In the genomic region with DNA sequence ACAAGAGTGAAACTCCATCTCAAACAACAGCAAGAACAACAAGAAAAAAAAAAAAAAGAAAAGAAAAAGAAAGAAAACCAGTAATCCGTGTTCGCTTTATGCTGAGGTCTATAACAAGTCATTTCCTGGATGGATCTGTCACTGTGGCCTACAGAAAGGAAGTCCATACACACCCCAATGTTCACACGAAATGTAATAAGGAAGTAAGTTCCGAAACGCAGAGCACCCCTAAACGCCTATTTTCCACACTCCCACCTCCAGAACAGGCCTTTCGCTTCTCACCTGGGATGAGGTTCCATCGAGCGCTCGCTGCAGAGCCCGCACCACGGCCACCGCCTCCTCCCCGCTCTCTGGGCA, we compare ENCODE assay signal across 6 cellular contexts. TPM values are rescaled to one million over a fixed set of nuclear protein-coding genes. Genes with fewer than 3 reads are reported as not detected.
DNase-seq lines count a peak whose midpoint lies in the region; ATAC-seq and TF ChIP-seq lines count a peak whose summit lies in the region.

No MANE protein-coding gene starts in this region.

- intact Hi-C loops in CD14-positive monocyte (cut with micrococcal nuclease), result loop anchor here in 1 of 2 donors (2.0 kb wide), 1 partner anchor 27 kb away; a partner anchor contains a TSS

- H3K4me3 Mint-ChIP-seq in CD14-positive monocyte, result peak overlapping the region; percentile 99 to 100
- peak overlapping the region; percentile 97 to 100 (median 98) for H3K4me3 Mint-ChIP-seq in brain
- peak overlapping the region; percentile 98 for H3K4me3 Mint-ChIP-seq in nephron progenitor cell

- TF ChIP-seq CTCF in CD14-positive monocyte (IDR thresholded peaks at IDR 0.05) (no peak), brain (conservative IDR thresholded peaks at IDR 0.05) (no peak), nephron progenitor cell (IDR thresholded peaks at IDR 0.05) (no peak)

- H3K27me3 Mint-ChIP-seq in CD14-positive monocyte (ENCODE audit: low read depth in 3 of 3) (no peaks in the 10 kb centered on the region), brain (peaks cover 15% of the 10 kb centered on the region), nephron progenitor cell (ENCODE audit: low read depth, poor library complexity) (no peaks in the 10 kb centered on the region)

- no peak for DNase-seq in CD14-positive monocyte (ENCODE audit: low spot score)
- DNase-seq in nephron progenitor cell, result no peak
- no peak for DNase-seq in globus pallidus (ENCODE audit: low spot score)
- DNase-seq in NK-92 treated with Interleukin-12 subunit alpha and Interleukin-12 subunit beta, amount 100 ng/mL, for 24 hours (lab: John Stamatoyannopoulos, UW), result no peak

- peaks cover 24 to 38% of the 10 kb centered on the region in 2 donors for H3K36me3 Mint-ChIP-seq in CD14-positive monocyte
- peaks cover 55% of the 10 kb centered on the region for H3K36me3 Mint-ChIP-seq in brain
- peaks cover 52% of the 10 kb centered on the region for H3K36me3 Mint-ChIP-seq in nephron progenitor cell (ENCODE audit: low read depth)

- H3K9me3 Mint-ChIP-seq in CD14-positive monocyte (peaks cover 8 to 19% (median 12%) of the 10 kb centered on the region in 7 donors), brain (peaks cover 1 to 13% (median 10%) of the 10 kb centered on the region in 5 experiments), nephron progenitor cell (peaks cover 34% of the 10 kb centered on the region)

- ATAC-seq in HG03175 (IDR thresholded peaks at IDR 0.05; ENCODE audit: unreplicated experiment), result peak; percentile 22

- peaks cover 23% of the 10 kb centered on the region for H3K4me1 Mint-ChIP-seq in CD14-positive monocyte
- H3K4me1 Mint-ChIP-seq in brain, result peaks cover 41% of the 10 kb centered on the region
- peaks cover 28% of the 10 kb centered on the region for H3K4me1 Mint-ChIP-seq in nephron progenitor cell

- H3K27ac Mint-ChIP-seq in CD14-positive monocyte (peak overlapping the region; percentile 97 to 100 (median 99)), brain (peak overlapping the region; percentile 92 to 99 (median 98)), nephron progenitor cell (peak overlapping the region; percentile 100)

RNA-seq across cellular contexts. Expression of a gene that starts 0.7 kb away (rescaled TPM):
- polyA plus RNA-seq in CD14-positive monocyte (10 to 100 TPM; 35.7 to 39.1 TPM), brain (ENCODE audit: insufficient read depth, low read depth, low replicate concordance) (10.6 TPM)

RNA-seq across cellular contexts. Expression of a gene that starts 5.1 kb away (rescaled TPM):
- polyA plus RNA-seq in CD14-positive monocyte (1 to 10 TPM; 1.6 to 2.9 TPM), brain (ENCODE audit: insufficient read depth, low read depth, low replicate concordance) (7.3 TPM)

RNA-seq across cellular contexts. Expression of a gene that starts 26.6 kb away (rescaled TPM):
- polyA plus RNA-seq in CD14-positive monocyte (1 to 10 TPM; 1.8 to 2.5 TPM), brain (ENCODE audit: insufficient read depth, low read depth, low replicate concordance) (8.7 TPM)

RNA-seq across cellular contexts. Expression of a gene that starts 33.4 kb away (rescaled TPM):
- 100 to 1,000 TPM; 568 to 699 TPM for polyA plus RNA-seq in CD14-positive monocyte
- polyA plus RNA-seq in brain (ENCODE audit: insufficient read depth, low read depth, low replicate concordance), result 821 TPM

RNA-seq across cellular contexts. Expression of a gene that starts 52.6 kb away (rescaled TPM):
- 1 to 10 TPM; 1.2 to 1.3 TPM for polyA plus RNA-seq in CD14-positive monocyte
- 4.1 TPM for polyA plus RNA-seq in brain (ENCODE audit: insufficient read depth, low read depth, low replicate concordance)
